Comparison of ENCODE assay signal across 30 cellular contexts in genomic region chr7:30003098-30003497, GRCh38.
"Had no signal": no experiment of that assay in that cellular context is flagged by ENCODE, and none has a peak within 500 bp of the region (broad histone marks: within the 10 kb centered on the region; RNA-seq: fewer than 3 reads in every experiment).

No MANE protein-coding gene starts in this region.

- H3K4me3 ChIP-seq: coronary artery, esophagus squamous epithelium, heart right ventricle, ovary, psoas muscle, sigmoid colon, testis, tibial artery, upper lobe of left lung had no signal

- H3K9me3 ChIP-seq: esophagus squamous epithelium, heart right ventricle, ovary, psoas muscle, sigmoid colon, testis, tibial artery, upper lobe of left lung had no signal

- H3K27ac Mint-ChIP-seq: naive thymus-derived CD4-positive, alpha-beta T cell; nephron; stimulated activated memory B cell treated with anti-CD40 and anti-IgM and Interleukin-4, amounts not matched to agents 10 μg/mL and 1 μg/mL and 100 μg/mL, for 72 hours had no signal

- H3K4me3 Mint-ChIP-seq: naive thymus-derived CD4-positive, alpha-beta T cell; nephron; stimulated activated memory B cell treated with anti-CD40 and anti-IgM and Interleukin-4, amounts not matched to agents 10 μg/mL and 1 μg/mL and 100 μg/mL, for 72 hours had no signal

- H3K4me1 Mint-ChIP-seq: naive thymus-derived CD4-positive, alpha-beta T cell; stimulated activated memory B cell treated with anti-CD40 and anti-IgM and Interleukin-4, amounts not matched to agents 10 μg/mL and 1 μg/mL and 100 μg/mL, for 72 hours had no signal

- DNase-seq: dermis blood vessel endothelial cell; effector memory CD4-positive, alpha-beta T cell; erythroblast; esophagus squamous epithelium; foreskin melanocyte; glutamatergic neuron; heart right ventricle; hippocampal formation; mesenchymal stem cell; midbrain; naive thymus-derived CD4-positive, alpha-beta T cell; occipital lobe; ovary; posterior cingulate gyrus; psoas muscle; right cardiac atrium; sigmoid colon; stimulated activated CD4-positive, alpha-beta T cell treated with anti-CD3 and anti-CD28 coated beads, Interleukin-4, amount 100 ng/mL, for 4 hours; stimulated activated naive CD8-positive, alpha-beta T cell treated with anti-CD3 and anti-CD28 coated beads, Interleukin-15, Interleukin-2, amounts not matched to agents 100 U/mL and 50 U/mL, for 24 hours; substantia nigra; testis; tibial artery; upper lobe of left lung had no signal

- H3K4me1 ChIP-seq: heart right ventricle, psoas muscle, sigmoid colon, testis, upper lobe of left lung had no signal

- H3K36me3 Mint-ChIP-seq: stimulated activated memory B cell treated with anti-CD40 and anti-IgM and Interleukin-4, amounts not matched to agents 10 μg/mL and 1 μg/mL and 100 μg/mL, for 72 hours had no signal

- FAIRE-seq: endometrium, keratinocyte, urothelium cell line had no signal

- H3K27ac ChIP-seq: coronary artery, esophagus squamous epithelium, heart right ventricle, ovary, psoas muscle, sigmoid colon, testis, tibial artery, upper lobe of left lung had no signal

- H3K9me3 Mint-ChIP-seq: nephron; stimulated activated memory B cell treated with anti-CD40 and anti-IgM and Interleukin-4, amounts not matched to agents 10 μg/mL and 1 μg/mL and 100 μg/mL, for 72 hours had no signal

- ATAC-seq: heart right ventricle; left lobe of liver; naive thymus-derived CD4-positive, alpha-beta T cell; psoas muscle; right cardiac atrium; stimulated activated memory B cell treated with anti-CD40 and anti-IgM and Interleukin-4, amounts not matched to agents 10 μg/mL and 1 μg/mL and 100 μg/mL, for 72 hours; stimulated activated naive CD8-positive, alpha-beta T cell treated with anti-CD3 and anti-CD28 coated beads, Interleukin-15, Interleukin-2, amounts not matched to agents 100 U/mL and 50 U/mL, for 24 hours had no signal

- H3K27me3 ChIP-seq: esophagus squamous epithelium, heart right ventricle, ovary, sigmoid colon, testis, tibial artery, upper lobe of left lung had no signal

- H3K36me3 ChIP-seq: esophagus squamous epithelium, heart right ventricle, ovary, sigmoid colon, tibial artery, upper lobe of left lung had no signal

- H3K27me3 Mint-ChIP-seq: stimulated activated memory B cell treated with anti-CD40 and anti-IgM and Interleukin-4, amounts not matched to agents 10 μg/mL and 1 μg/mL and 100 μg/mL, for 72 hours had no signal
